ENCODE assay signal across 9 cellular contexts in genomic region chr7:54841772-54842707, GRCh38.
DNase-seq lines count a peak whose midpoint lies in the region; ATAC-seq and TF ChIP-seq lines count a peak whose summit lies in the region.
"Had no signal": no experiment of that assay in that cellular context is flagged by ENCODE, and none has a peak within 500 bp of the region (broad histone marks: within the 10 kb centered on the region; RNA-seq: fewer than 3 reads in every experiment).

No MANE protein-coding gene starts in this region.

- H3K9me3 Mint-ChIP-seq in stimulated activated effector memory CD8-positive, alpha-beta T cell treated with anti-CD3 and anti-CD28 coated beads, Interleukin-12 subunit alpha, Interleukin-12 subunit beta, amount 100 ng/mL, for 72 hours: no peaks in the 10 kb centered on the region
- H3K9me3 Mint-ChIP-seq: activated naive CD8-positive, alpha-beta T cell treated with anti-CD3 and anti-CD28 coated beads, Interleukin-2, amount 10 ng/mL, durations not matched to agents 7 days and 5 days had no signal

- no peaks in the 10 kb centered on the region for H3K4me1 ChIP-seq in KMS-11 (ENCODE audit: low read depth, poor library complexity, severe bottlenecking)

- no peaks in the 10 kb centered on the region for H3K4me1 Mint-ChIP-seq in stimulated activated effector memory CD8-positive, alpha-beta T cell treated with anti-CD3 and anti-CD28 coated beads, Interleukin-12 subunit alpha, Interleukin-12 subunit beta, amount 100 ng/mL, for 72 hours

- H3K36me3 ChIP-seq in KMS-11 (ENCODE audit: insufficient read depth): no peaks in the 10 kb centered on the region

- H3K79me2 ChIP-seq in KMS-11 (ENCODE audit: insufficient read depth, low read depth): no peaks in the 10 kb centered on the region

- no peak overlapping the region for H2AFZ ChIP-seq in KMS-11 (ENCODE audit: low read depth)

- H3K4me2 ChIP-seq in KMS-11: no peak overlapping the region

- peak; percentile 29 for DNase-seq in EL
- DNase-seq in brain pericyte (ENCODE audit: low read depth, low spot score): peak; percentile 71
- DNase-seq in myocyte (ENCODE audit: low read depth): peak; percentile 82
- no peak for DNase-seq in stimulated activated effector memory CD8-positive, alpha-beta T cell treated with anti-CD3 and anti-CD28 coated beads, Interleukin-12 subunit alpha, Interleukin-12 subunit beta, amount 100 ng/mL, for 72 hours (ENCODE audit: low spot score in 2 of 2)
- no peak for DNase-seq in NCI-H1417 treated with DMSO at 0.1 percent for 48 hours (lab: John Stamatoyannopoulos, UW)
- DNase-seq: activated naive CD8-positive, alpha-beta T cell treated with anti-CD3 and anti-CD28 coated beads, Interleukin-2, amount 10 ng/mL, durations not matched to agents 7 days and 5 days had no signal

- H3K27ac ChIP-seq in KMS-11: no peak overlapping the region

- H3K27ac Mint-ChIP-seq in stimulated activated effector memory CD8-positive, alpha-beta T cell treated with anti-CD3 and anti-CD28 coated beads, Interleukin-12 subunit alpha, Interleukin-12 subunit beta, amount 100 ng/mL, for 72 hours: no peak overlapping the region
- H3K27ac Mint-ChIP-seq: activated naive CD8-positive, alpha-beta T cell treated with anti-CD3 and anti-CD28 coated beads, Interleukin-2, amount 10 ng/mL, durations not matched to agents 7 days and 5 days had no signal

- H3K4me3 Mint-ChIP-seq in stimulated activated effector memory CD8-positive, alpha-beta T cell treated with anti-CD3 and anti-CD28 coated beads, Interleukin-12 subunit alpha, Interleukin-12 subunit beta, amount 100 ng/mL, for 72 hours: no peak overlapping the region
- H3K4me3 Mint-ChIP-seq: activated naive CD8-positive, alpha-beta T cell treated with anti-CD3 and anti-CD28 coated beads, Interleukin-2, amount 10 ng/mL, durations not matched to agents 7 days and 5 days had no signal

- H4K20me1 ChIP-seq in KMS-11 (ENCODE audit: insufficient read depth): no peaks in the 10 kb centered on the region; the same call in 1 of the 2 replicates

- H3K36me3 Mint-ChIP-seq in stimulated activated effector memory CD8-positive, alpha-beta T cell treated with anti-CD3 and anti-CD28 coated beads, Interleukin-12 subunit alpha, Interleukin-12 subunit beta, amount 100 ng/mL, for 72 hours: no peaks in the 10 kb centered on the region
- H3K36me3 Mint-ChIP-seq: activated naive CD8-positive, alpha-beta T cell treated with anti-CD3 and anti-CD28 coated beads, Interleukin-2, amount 10 ng/mL, durations not matched to agents 7 days and 5 days had no signal

- H3K27me3 ChIP-seq in KMS-11 (ENCODE audit: insufficient read depth, low read depth): no peaks in the 10 kb centered on the region

- no peak overlapping the region for H3K4me3 ChIP-seq in KMS-11 (IDR thresholded peaks at IDR 0.05; ENCODE audit: insufficient read depth, low read depth, low read length)

- H3K9ac ChIP-seq in KMS-11: no peak overlapping the region

- no peak for ATAC-seq in stimulated activated effector memory CD8-positive, alpha-beta T cell treated with anti-CD3 and anti-CD28 coated beads, Interleukin-12 subunit alpha, Interleukin-12 subunit beta, amount 100 ng/mL, for 72 hours
- ATAC-seq in HG02884 (IDR thresholded peaks at IDR 0.05; ENCODE audit: unreplicated experiment): no peak
- no peak for ATAC-seq in HG02763 (IDR thresholded peaks at IDR 0.05; ENCODE audit: unreplicated experiment)

- 0 out of 2 replicates have a peak, but pooled peaks have one; percentile 27 for TF ChIP-seq CTCF in KMS-11 (conservative IDR thresholded peaks at IDR 0.05; ENCODE audit: low read depth, low read length)

Comparison
In these comparisons a context has a peak if more than half of its experiments do, and no peak if none do; other contexts are left out.
1. DNase-seq: peak in EL (single experiment), brain pericyte (single experiment) and myocyte (single experiment); none in stimulated activated effector memory CD8-positive, alpha-beta T cell treated with anti-CD3 and anti-CD28 coated beads, Interleukin-12 subunit alpha, Interleukin-12 subunit beta, amount 100 ng/mL, for 72 hours (0 of 2) and NCI-H1417 treated with DMSO at 0.1 percent for 48 hours (single experiment).